Comparison of ENCODE assay signal across 8 cellular contexts in the genomic region with DNA sequence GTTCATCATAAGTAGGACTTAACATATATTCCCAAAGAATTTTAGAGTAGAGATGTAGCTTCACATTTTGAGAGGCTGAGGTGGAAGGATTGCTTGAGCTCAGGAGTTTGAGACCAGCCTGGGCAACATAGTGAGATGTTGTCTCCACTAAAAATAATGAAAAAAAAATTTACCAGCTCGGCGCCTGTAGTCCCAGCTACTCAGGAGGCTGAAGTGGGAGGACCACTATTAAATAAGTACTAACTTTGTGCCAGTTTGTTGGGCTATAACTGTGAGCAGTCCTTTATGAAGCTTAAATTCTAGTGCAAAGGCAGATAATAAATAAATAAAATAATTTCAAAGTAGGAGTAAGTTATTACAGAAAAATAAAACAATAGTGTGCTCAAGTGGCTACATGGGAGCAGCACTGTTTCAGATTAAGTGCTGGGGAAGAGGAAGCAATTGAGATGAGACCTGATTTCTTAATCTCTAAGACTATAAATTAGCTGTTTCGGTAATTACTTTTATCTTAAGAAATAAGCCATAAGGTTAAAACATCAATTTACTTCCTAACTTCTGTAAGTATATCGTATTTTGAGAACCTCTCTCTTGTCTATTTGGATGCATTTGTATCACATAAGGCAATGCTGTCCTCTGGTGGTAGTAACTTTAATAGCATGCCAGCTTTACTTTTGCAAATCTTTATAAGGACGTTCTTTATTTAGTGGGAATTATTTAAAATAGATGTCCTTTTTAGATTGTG.
DNase-seq lines count a peak whose midpoint lies in the region; ATAC-seq and TF ChIP-seq lines count a peak whose summit lies in the region.

No MANE protein-coding gene starts in this region.

- H3K27ac ChIP-seq in CD4-positive, alpha-beta memory T cell (ENCODE audit: low read depth, low read length) = no peak overlapping the region
- no peak overlapping the region for H3K27ac ChIP-seq in sigmoid colon

- no peaks in the 10 kb centered on the region for H3K9me3 ChIP-seq in CD4-positive, alpha-beta memory T cell (ENCODE audit: control insufficient read depth in 1 of 2, low read length in 2 of 2)
- H3K9me3 ChIP-seq in sigmoid colon = no peaks in the 10 kb centered on the region

- peak; percentile 47 to 60 (median 56) for DNase-seq in CD4-positive, alpha-beta memory T cell
- DNase-seq in GM13976 (ENCODE audit: low spot score) = peak; percentile 25
- peak; percentile 27 for DNase-seq in NCI-H2196 treated with DMSO at 0.1 percent for 48 hours (lab: John Stamatoyannopoulos, UW; ENCODE audit: unreplicated experiment)
- DNase-seq in amniotic stem cell (lab: John Stamatoyannopoulos, UW) = peak; percentile 32
- no peak for DNase-seq in left ventricle myocardium superior
- no peak for DNase-seq in sigmoid colon
- DNase-seq in posterior cingulate gyrus = no peak

- intact Hi-C loops in CD4-positive, alpha-beta memory T cell (cut with micrococcal nuclease) = loop anchor here (1.0 to 5.0 kb wide), 5 partner anchors 99 to 1094 kb away; partner anchors contain the start of genes CEP120 and CSNK1G3
- intact Hi-C loops in left ventricle myocardium superior (cut with micrococcal nuclease) = loop anchor here (2.0 to 10.0 kb wide), 2 partner anchors 96 to 188 kb away; partner anchors contain the start of genes CEP120 and CSNK1G3
- intact Hi-C loops in sigmoid colon (cut with DNase I) = loop anchor here (2.0 kb wide), 1 partner anchor 188 kb away; the partner anchor contains the start of gene CEP120
- intact Hi-C loops in posterior cingulate gyrus (cut with DNase I) = loop anchor here (1.0 to 5.0 kb wide), 2 partner anchors 188 to 1109 kb away; partner anchors contain the start of gene CEP120

- H3K4me1 ChIP-seq in CD4-positive, alpha-beta memory T cell (ENCODE audit: insufficient read depth, low read length) = no peaks in the 10 kb centered on the region
- no peaks in the 10 kb centered on the region for H3K4me1 ChIP-seq in sigmoid colon

- no peak overlapping the region for H3K4me3 Mint-ChIP-seq in CD4-positive, alpha-beta memory T cell

- CTCF ChIA-PET in CD4-positive, alpha-beta memory T cell (lab: Charles Lee; ENCODE audit: partially characterized antibody) = interaction anchor here (0.8 to 2.8 kb wide), 22 partner anchors 10 to 906 kb away, joined by 3 to 30 read pairs (median 3); partner anchors contain the start of gene CEP120

- ATAC-seq in HG03066 (IDR thresholded peaks at IDR 0.05; ENCODE audit: low read depth, unreplicated experiment) = peak; percentile 72
- peak; percentile 56 for ATAC-seq in left ventricle myocardium superior

- no peak for TF ChIP-seq POLR2A in sigmoid colon (IDR thresholded peaks at IDR 0.05)

- H3K36me3 ChIP-seq in CD4-positive, alpha-beta memory T cell (ENCODE audit: insufficient read depth, low read length) = peaks cover 8% of the 10 kb centered on the region
- H3K36me3 ChIP-seq in sigmoid colon = peaks cover 0 to 19% (median 2%) of the 10 kb centered on the region in 4 donors

- no peaks in the 10 kb centered on the region for H3K9me3 Mint-ChIP-seq in CD4-positive, alpha-beta memory T cell

- H3K4me1 Mint-ChIP-seq in CD4-positive, alpha-beta memory T cell = peaks cover 0 to 6% (median 2%) of the 10 kb centered on the region in 4 donors

- POLR2A ChIA-PET in CD4-positive, alpha-beta memory T cell (lab: Charles Lee; ENCODE audit: partially characterized antibody) = interaction anchor here (0.8 to 3.1 kb wide), 2 partner anchors 99 to 188 kb away, joined by 3 to 36 read pairs; partner anchors contain the start of genes CEP120 and CSNK1G3

- peak overlapping the region in 4 of 7 donors; percentile 58 to 90 (median 90) for H3K27ac Mint-ChIP-seq in CD4-positive, alpha-beta memory T cell

- H3K27me3 Mint-ChIP-seq in CD4-positive, alpha-beta memory T cell = no peaks in the 10 kb centered on the region

- H3K4me3 ChIP-seq in CD4-positive, alpha-beta memory T cell (ENCODE audit: low read length in 2 of 2) = no peak overlapping the region
- no peak overlapping the region for H3K4me3 ChIP-seq in sigmoid colon

- no peaks in the 10 kb centered on the region for H3K27me3 ChIP-seq in CD4-positive, alpha-beta memory T cell (ENCODE audit: insufficient read depth, low read length)
- H3K27me3 ChIP-seq in sigmoid colon = no peaks in the 10 kb centered on the region

- 40 to 51% methylated on average over 5 of the region's 5 CpGs for WGBS in sigmoid colon, 2 donors

- in situ Hi-C loops in GM13976 (cut with MboI; ENCODE audit: low sequenced_read_pairs, unreplicated experiment) = loop anchor here (25.0 kb wide), 2 partner anchors 199 to 1099 kb away; partner anchors contain the start of gene CEP120

- TF ChIP-seq CTCF in GM13976 (IDR thresholded peaks at IDR 0.05; ENCODE audit: borderline replicate concordance, control extremely low read depth, extremely low read depth, insufficient read depth, missing control alignments) (peak; percentile 77), sigmoid colon (IDR thresholded peaks at IDR 0.05) (peak; percentile 87 to 97 (median 92))

- H3K36me3 Mint-ChIP-seq in CD4-positive, alpha-beta memory T cell = peaks cover 22 to 34% of the 10 kb centered on the region in 2 donors

- no peak for TF ChIP-seq EP300 in sigmoid colon (IDR thresholded peaks at IDR 0.05)

Comparison
In these comparisons a context has a peak if more than half of its experiments do, and no peak if none do; other contexts are left out.
1. DNase-seq: peak in CD4-positive, alpha-beta memory T cell (5 of 5), GM13976 (single experiment), NCI-H2196 treated with DMSO at 0.1 percent for 48 hours (single experiment) and amniotic stem cell (single experiment); none in left ventricle myocardium superior (single experiment), sigmoid colon (single experiment) and posterior cingulate gyrus (0 of 10).